In the genomic region with DNA sequence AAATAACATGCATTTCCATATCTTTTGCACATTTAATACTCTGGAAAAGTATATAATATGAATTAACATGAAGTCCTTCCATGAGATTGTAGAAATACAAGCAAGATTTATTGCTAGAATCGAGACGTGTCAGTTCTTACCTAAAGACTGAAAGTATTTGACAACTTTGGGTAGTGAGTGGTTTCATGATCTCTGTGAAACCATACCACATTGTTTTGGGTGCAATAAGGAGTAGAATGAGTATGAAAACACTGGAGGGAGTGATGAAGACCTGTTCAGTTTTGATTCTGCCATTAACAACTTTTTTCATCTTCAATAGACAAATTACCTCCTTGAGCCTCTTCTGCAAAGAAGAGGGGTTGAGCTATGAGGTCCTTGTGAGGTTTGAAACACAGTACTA, we compare ENCODE assay signal across 25 cellular contexts.
DNase-seq lines count a peak whose midpoint lies in the region; ATAC-seq, FAIRE-seq and TF ChIP-seq lines count a peak whose summit lies in the region.
"Had no signal": no experiment of that assay in that cellular context is flagged by ENCODE, and none has a peak within 500 bp of the region (broad histone marks: within the 10 kb centered on the region; RNA-seq: fewer than 3 reads in every experiment).

No MANE protein-coding gene starts in this region.

- FAIRE-seq in GM12878 (lab: Jason Lieb, UNC): peak; percentile 35
- FAIRE-seq: bronchial epithelial cell, frontal cortex had no signal

- no peaks in the 10 kb centered on the region for H3K36me3 Mint-ChIP-seq in CD8-positive, alpha-beta T cell
- H3K36me3 Mint-ChIP-seq: naive B cell had no signal

- H4K20me1 ChIP-seq in GM12878 (ENCODE audit: control insufficient read depth, insufficient read depth): no peaks in the 10 kb centered on the region
- H4K20me1 ChIP-seq: BLaER1 treated with 17β-estradiol and CSF1 and Interleukin-3, amounts not matched to agents 10 nM and 100 nM had no signal

- SMC1A ChIA-PET in GM12878 (lab: Charles Lee; ENCODE audit: uncharacterized antibody, unreplicated experiment): interaction anchor here (0.9 kb wide), 1 partner anchor 203 kb away, joined by 3 read pairs; no protein-coding TSS in a partner anchor

- H3K27me3 ChIP-seq in GM12878 (replicated peaks in 1 of 2; ENCODE audit: control insufficient read depth in 2 of 2, insufficient read depth in 2 of 2, low read length in 1 of 2) (no peaks in the 10 kb centered on the region), parathyroid adenoma (ENCODE audit: control insufficient read depth, insufficient read depth, low read length) (no peaks in the 10 kb centered on the region)
- H3K27me3 ChIP-seq in CD8-positive, alpha-beta T cell (ENCODE audit: insufficient read depth, low read length): no peaks in the 10 kb centered on the region
- H3K27me3 ChIP-seq: adrenal gland; BLaER1 treated with 17β-estradiol and CSF1 and Interleukin-3, amounts not matched to agents 10 nM and 100 nM; esophagus squamous epithelium; tibial artery had no signal

- no peak for TF ChIP-seq RAD21 in GM12878 (IDR thresholded peaks at IDR 0.05; ENCODE audit: insufficient read depth, low read depth, low read length)

- in situ Hi-C loops in GM12878 (cut with MboI): no loop called here

- CTCF ChIA-PET in GM12878 (lab: Yijun Ruan, JAX): interaction anchor here (0.7 to 1.3 kb wide), 2 partner anchors 10 to 18 kb away, joined by 3 read pairs; no protein-coding TSS in a partner anchor
- CTCF ChIA-PET in CD8-positive, alpha-beta T cell (lab: Charles Lee): interaction anchor here (0.6 kb wide), 1 partner anchor 39 kb away, joined by 3 read pairs; no protein-coding TSS in a partner anchor

- POLR2A ChIA-PET in GM12878 (lab: Charles Lee): no interaction called here
- POLR2A ChIA-PET in CD8-positive, alpha-beta T cell (lab: Charles Lee): no interaction called here

- no peaks in the 10 kb centered on the region for H3K36me3 ChIP-seq in GM12878 (ENCODE audit: control insufficient read depth in 2 of 2, insufficient read depth in 2 of 2, low read length in 1 of 2)
- H3K36me3 ChIP-seq in parathyroid adenoma (ENCODE audit: control insufficient read depth, insufficient read depth, low read length): no peaks in the 10 kb centered on the region
- no peaks in the 10 kb centered on the region for H3K36me3 ChIP-seq in CD8-positive, alpha-beta T cell (ENCODE audit: insufficient read depth, low read length)
- H3K36me3 ChIP-seq: adrenal gland; BLaER1 treated with 17β-estradiol and CSF1 and Interleukin-3, amounts not matched to agents 10 nM and 100 nM; esophagus squamous epithelium; tibial artery had no signal

- no peak overlapping the region for H3K9ac ChIP-seq in GM12878 (ENCODE audit: control insufficient read depth, insufficient read depth, low read length)
- no peak overlapping the region for H3K9ac ChIP-seq in parathyroid adenoma
- H3K9ac ChIP-seq: BLaER1 treated with 17β-estradiol and CSF1 and Interleukin-3, amounts not matched to agents 10 nM and 100 nM had no signal

- DNase-seq in GM12878 (ENCODE audit: low read depth, low spot score) (no peak), NCI-H1048 (lab: John Stamatoyannopoulos, UW) (no peak)
- DNase-seq in CD8-positive, alpha-beta T cell: no peak
- DNase-seq: activated CD4-positive, alpha-beta T cell treated with anti-CD3 and anti-CD28 coated beads for 4 hours; activated CD8-positive, alpha-beta memory T cell treated with anti-CD3 and anti-CD28 coated beads for 24 hours; activated T-cell treated with anti-CD3 and anti-CD28 coated beads, Interleukin-2, amount 50 U/mL, for 24 hours; cortex of kidney; endodermal cell; esophagus squamous epithelium; Kasumi-1; naive B cell; NCI-H1694; NCI-H2171 treated with DMSO at 0.1 percent for 48 hours; stimulated activated naive CD8-positive, alpha-beta T cell treated with anti-CD3 and anti-CD28 coated beads, Interleukin-15, amount 100 ng/mL, for 72 hours; T-helper 17 cell; tibial artery had no signal

- H3K27ac Mint-ChIP-seq in CD8-positive, alpha-beta T cell: no peak overlapping the region
- H3K27ac Mint-ChIP-seq: activated T-cell treated with anti-CD3 and anti-CD28 coated beads, Interleukin-2, amount 50 U/mL, for 24 hours; endodermal cell; naive B cell; stimulated activated naive CD8-positive, alpha-beta T cell treated with anti-CD3 and anti-CD28 coated beads, Interleukin-15, amount 100 ng/mL, for 72 hours; T-helper 17 cell had no signal

- no peaks in the 10 kb centered on the region for H3K4me1 Mint-ChIP-seq in CD8-positive, alpha-beta T cell (ENCODE audit: low read depth)
- H3K4me1 Mint-ChIP-seq: endodermal cell; naive B cell; stimulated activated naive CD8-positive, alpha-beta T cell treated with anti-CD3 and anti-CD28 coated beads, Interleukin-15, amount 100 ng/mL, for 72 hours; T-helper 17 cell had no signal

- H3K79me2 ChIP-seq in GM12878 (ENCODE audit: control insufficient read depth, insufficient read depth, low read length) (no peaks in the 10 kb centered on the region), parathyroid adenoma (no peaks in the 10 kb centered on the region)

- no peak overlapping the region for H3K4me3 ChIP-seq in GM12878
- no peak overlapping the region for H3K4me3 ChIP-seq in parathyroid adenoma (ENCODE audit: low read depth, low read length)
- no peak overlapping the region for H3K4me3 ChIP-seq in CD8-positive, alpha-beta T cell (ENCODE audit: low read depth, low read length)
- H3K4me3 ChIP-seq: adrenal gland; BLaER1 treated with 17β-estradiol and CSF1 and Interleukin-3, amounts not matched to agents 10 nM and 100 nM; esophagus squamous epithelium; tibial artery had no signal

- no peak overlapping the region for H3K4me3 Mint-ChIP-seq in CD8-positive, alpha-beta T cell
- H3K4me3 Mint-ChIP-seq: activated T-cell treated with anti-CD3 and anti-CD28 coated beads, Interleukin-2, amount 50 U/mL, for 24 hours; endodermal cell; naive B cell; stimulated activated naive CD8-positive, alpha-beta T cell treated with anti-CD3 and anti-CD28 coated beads, Interleukin-15, amount 100 ng/mL, for 72 hours; T-helper 17 cell had no signal

- H3K9me3 Mint-ChIP-seq in CD8-positive, alpha-beta T cell: no peaks in the 10 kb centered on the region
- H3K9me3 Mint-ChIP-seq: activated T-cell treated with anti-CD3 and anti-CD28 coated beads, Interleukin-2, amount 50 U/mL, for 24 hours; endodermal cell; naive B cell; stimulated activated naive CD8-positive, alpha-beta T cell treated with anti-CD3 and anti-CD28 coated beads, Interleukin-15, amount 100 ng/mL, for 72 hours had no signal

- 21% methylated on average over 2 of the region's 2 CpGs for WGBS in GM12878 (ENCODE audit: insufficient coverage, insufficient replicate concordance, low lambda C conversion rate, missing lambda C conversion rate)

- H2AFZ ChIP-seq in GM12878 (ENCODE audit: control insufficient read depth, low read depth, low read length) (no peak overlapping the region), parathyroid adenoma (peak overlapping the region; percentile 30)

- H3K4me1 ChIP-seq in GM12878 (ENCODE audit: control insufficient read depth, insufficient read depth, low read length) (no peaks in the 10 kb centered on the region), parathyroid adenoma (peaks cover 28% of the 10 kb centered on the region)
- H3K4me1 ChIP-seq in CD8-positive, alpha-beta T cell (ENCODE audit: insufficient read depth, low read length): no peaks in the 10 kb centered on the region
- H3K4me1 ChIP-seq: adrenal gland, esophagus squamous epithelium, tibial artery had no signal

- peaks cover 3% of the 10 kb centered on the region for H3K27me3 Mint-ChIP-seq in CD8-positive, alpha-beta T cell (ENCODE audit: low read depth)
- H3K27me3 Mint-ChIP-seq: naive B cell had no signal

- TF ChIP-seq CTCF in GM12878 (IDR thresholded peaks at IDR 0.05 in 2 of 3, conservative IDR thresholded peaks at IDR 0.05 in 1 of 3; ENCODE audit: control insufficient read depth in 2 of 3, extremely low read depth in 1 of 3, insufficient read depth in 1 of 3, low read depth in 3 of 3, low read length in 3 of 3) (no peak), parathyroid adenoma (IDR thresholded peaks at IDR 0.05) (no peak)
- TF ChIP-seq CTCF in CD8-positive, alpha-beta T cell (IDR thresholded peaks at IDR 0.05): no peak

- no peaks in the 10 kb centered on the region for H3K9me3 ChIP-seq in GM12878 (replicated peaks; ENCODE audit: control insufficient read depth, insufficient read depth, low read length)
- no peaks in the 10 kb centered on the region for H3K9me3 ChIP-seq in parathyroid adenoma (ENCODE audit: control insufficient read depth, low read length)
- no peaks in the 10 kb centered on the region for H3K9me3 ChIP-seq in CD8-positive, alpha-beta T cell (ENCODE audit: low read length)
- H3K9me3 ChIP-seq: adrenal gland; BLaER1 treated with 17β-estradiol and CSF1 and Interleukin-3, amounts not matched to agents 10 nM and 100 nM; esophagus squamous epithelium; tibial artery had no signal

- intact Hi-C loops in GM12878 (cut with micrococcal nuclease; ENCODE audit: unreplicated experiment): no loop called here
- intact Hi-C loops in CD8-positive, alpha-beta T cell (cut with DNase I, micrococcal nuclease): no loop called here

- no peak for TF ChIP-seq EP300 in GM12878 (IDR thresholded peaks at IDR 0.05; ENCODE audit: borderline replicate concordance in 1 of 2, control insufficient read depth in 1 of 2, low read depth in 2 of 2, low read length in 2 of 2)

- RAD21 ChIA-PET in GM12878 (lab: Charles Lee; ENCODE audit: unreplicated experiment): no interaction called here

- ATAC-seq in GM19324 (IDR thresholded peaks at IDR 0.05; ENCODE audit: low FRiP score, unreplicated experiment) (peak; percentile 68), HG03280 (IDR thresholded peaks at IDR 0.05; ENCODE audit: unreplicated experiment) (peak; percentile 67), GM12878 (peak; percentile 87), HG02970 (IDR thresholded peaks at IDR 0.05; ENCODE audit: low FRiP score, unreplicated experiment) (no peak), HG02759 (IDR thresholded peaks at IDR 0.05; ENCODE audit: unreplicated experiment) (no peak)
- no peak for ATAC-seq in CD8-positive, alpha-beta T cell
- ATAC-seq: stimulated activated naive CD8-positive, alpha-beta T cell treated with anti-CD3 and anti-CD28 coated beads, Interleukin-15, amount 100 ng/mL, for 72 hours; T-helper 17 cell had no signal

- H3K4me2 ChIP-seq in GM12878 (ENCODE audit: control insufficient read depth, insufficient read depth) (no peak overlapping the region), parathyroid adenoma (ENCODE audit: low read length) (no peak overlapping the region)
- H3K4me2 ChIP-seq: BLaER1 treated with 17β-estradiol and CSF1 and Interleukin-3, amounts not matched to agents 10 nM and 100 nM had no signal

- no peak for TF ChIP-seq POLR2A in GM12878 (IDR thresholded peaks at IDR 0.05; ENCODE audit: low read depth, low read length)

- H3K27ac ChIP-seq in GM12878 (ENCODE audit: control insufficient read depth, insufficient read depth): no peak overlapping the region
- H3K27ac ChIP-seq in parathyroid adenoma: no peak overlapping the region
- H3K27ac ChIP-seq in CD8-positive, alpha-beta T cell (ENCODE audit: low read depth, low read length): no peak overlapping the region
- H3K27ac ChIP-seq: adrenal gland; BLaER1 treated with 17β-estradiol and CSF1 and Interleukin-3, amounts not matched to agents 10 nM and 100 nM; esophagus squamous epithelium; tibial artery had no signal

- no TSS peak for BruUV-seq in GM12878 (replicated peaks; lab: Mats Ljungman, UMichigan)

TF ChIP-seq in GM12878, 131 proteins besides CTCF, POLR2A, EP300 and RAD21:
- no peak for TF ChIP-seq POLR2AphosphoS5 (IDR thresholded peaks at IDR 0.05; ENCODE audit: low read length)

Comparison
In these comparisons a context has a peak if more than half of its experiments do, and no peak if none do; other contexts are left out.
1. ATAC-seq: peak in GM19324 (single experiment), HG03280 (single experiment) and GM12878 (single experiment); none in CD8-positive, alpha-beta T cell (single experiment), HG02970 (single experiment) and HG02759 (single experiment).